Comparison of ENCODE assay signal across 1 cellular context in the genomic region with DNA sequence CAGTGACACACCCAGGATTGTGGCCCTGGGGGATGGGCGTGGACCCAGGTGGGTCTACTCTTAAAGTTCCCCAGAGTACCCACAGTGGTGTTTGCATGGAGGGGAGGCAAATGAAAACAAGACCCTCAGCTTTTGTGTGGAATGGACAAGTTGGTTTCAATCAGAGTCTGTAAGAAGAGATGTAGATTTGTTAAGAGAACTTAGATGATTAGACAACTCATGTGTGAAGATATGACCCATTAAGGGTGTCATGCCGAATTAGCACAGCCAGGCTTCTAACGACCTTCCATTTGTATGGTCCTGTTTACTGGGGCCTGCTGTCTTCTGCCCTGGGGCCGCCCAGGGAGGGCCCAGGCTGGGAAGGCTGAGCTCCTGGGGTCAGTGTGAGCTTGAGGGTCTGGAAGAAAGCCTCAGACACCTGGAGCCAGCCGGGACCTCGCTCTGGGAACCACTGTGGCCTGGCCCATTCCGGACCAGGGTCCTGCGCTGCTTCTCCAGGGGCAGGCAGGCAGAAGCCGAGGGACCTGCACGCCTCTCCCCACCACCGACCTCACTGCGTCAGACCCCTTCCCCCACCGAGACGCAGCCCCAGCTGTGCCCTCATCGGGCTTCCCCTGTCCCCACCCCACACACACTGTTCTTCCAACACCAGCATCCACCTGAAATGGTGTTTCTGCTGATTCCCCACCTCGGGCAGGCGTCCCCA.
TF ChIP-seq lines count a peak whose summit lies in the region.

No MANE protein-coding gene starts in this region.

TF ChIP-seq in H1, 55 proteins besides CTCF, POLR2A, EP300 and RAD21:
- no peak for TF ChIP-seq POLR2AphosphoS5 (IDR thresholded peaks at IDR 0.05; ENCODE audit: low read depth, low read length)
- no peak for TF ChIP-seq SP4 (IDR thresholded peaks at IDR 0.05; ENCODE audit: low read length)
- no peak for TF ChIP-seq ZNF274 (IDR thresholded peaks at IDR 0.05; ENCODE audit: borderline replicate concordance, extremely low read depth, low read length)
- TF ChIP-seq TBP (IDR thresholded peaks at IDR 0.05; ENCODE audit: low read depth, low read length): no peak
- no peak for TF ChIP-seq EGR1 (IDR thresholded peaks at IDR 0.05; ENCODE audit: borderline replicate concordance, low read depth, low read length)
- TF ChIP-seq SAP30 (IDR thresholded peaks at IDR 0.05; ENCODE audit: insufficient read depth, insufficient replicate concordance, low read length): no peak
- no peak for TF ChIP-seq SUZ12 (IDR thresholded peaks at IDR 0.05; ENCODE audit: low read length)
- TF ChIP-seq CBX5 (IDR thresholded peaks at IDR 0.05; ENCODE audit: low read depth, low read length): no peak
- no peak for TF ChIP-seq BRCA1 (IDR thresholded peaks at IDR 0.05; ENCODE audit: low read depth, low read length)
- no peak for TF ChIP-seq KDM4A (IDR thresholded peaks at IDR 0.05; ENCODE audit: low read depth, low read length, severe bottlenecking)
- no peak for TF ChIP-seq BCL11A (IDR thresholded peaks at IDR 0.05; ENCODE audit: low read depth in 2 of 2, low read length in 2 of 2)
